Comparison of ENCODE assay signal across 8 cellular contexts in genomic region chr6:142146828-142147662, GRCh38. TPM values are rescaled to one million over a fixed set of nuclear protein-coding genes. Genes with fewer than 3 reads are reported as not detected.
DNase-seq lines count a peak whose midpoint lies in the region; ATAC-seq and TF ChIP-seq lines count a peak whose summit lies in the region.

NMBR (minus strand) TSS chr6:142147122; CDS start chr6:142088658, 58,464 bp downstream.
VTA1 (plus strand) TSS chr6:142147263; CDS start chr6:142147288, 25 bp downstream.

- peak within 1 kb of the TSS; percentile 96 for H3K4me2 ChIP-seq in osteoblast (ENCODE audit: insufficient read depth, low read length)

- peak within 1 kb of the TSS; percentile 88 for H3K9ac ChIP-seq in SK-N-MC (ENCODE audit: insufficient read length)

- H3K9me3 ChIP-seq in SK-N-MC (ENCODE audit: low read depth, low read length) (no peaks in the 10 kb centered on the region), osteoblast (ENCODE audit: low read depth, low read length) (no peaks in the 10 kb centered on the region), thyroid gland (no peaks in the 10 kb centered on the region)

- peak; percentile 87 for TF ChIP-seq POLR2A in NB4 (IDR thresholded peaks at IDR 0.05; ENCODE audit: extremely low read depth, insufficient read length)
- peak in 1 of 2 donors; percentile 65 for TF ChIP-seq POLR2A in thyroid gland (IDR thresholded peaks at IDR 0.05)

- H3K36me3 ChIP-seq in SK-N-MC (ENCODE audit: insufficient read depth, low read length), result peaks cover 30% of the 10 kb centered on the region
- no peaks in the 10 kb centered on the region for H3K36me3 ChIP-seq in osteoblast (ENCODE audit: insufficient read depth, low read length)
- H3K36me3 ChIP-seq in thyroid gland, result no peaks in the 10 kb centered on the region

- H3K27me3 ChIP-seq in osteoblast (ENCODE audit: insufficient read depth, low read length), result no peaks in the 10 kb centered on the region
- H3K27me3 ChIP-seq in thyroid gland, result no peaks in the 10 kb centered on the region

- DNase-seq in GM10266 (ENCODE audit: extremely low spot score), result peak; percentile 84
- DNase-seq in NB4 (ENCODE audit: low read depth), result peak; percentile 99
- DNase-seq in SK-N-MC (ENCODE audit: low read depth, low spot score), result peak; percentile 97
- DNase-seq in activated naive CD4-positive, alpha-beta T cell treated with anti-CD3 and anti-CD28 coated beads, Interleukin-2, amount 50 U/mL, for 72 hours (ENCODE audit: low spot score in 2 of 2), result peak; percentile 88 to 97
- peak; percentile 99 for DNase-seq in glomerular visceral epithelial cell (ENCODE audit: extremely low spot score)
- peak; percentile 84 for DNase-seq in osteoblast (ENCODE audit: insufficient read length, low spot score, missing footprints)
- DNase-seq in thyroid gland, result peak; percentile 97 to 98

- ATAC-seq in HG02571 (IDR thresholded peaks at IDR 0.05; ENCODE audit: unreplicated experiment), result peak; percentile 100
- ATAC-seq in activated naive CD4-positive, alpha-beta T cell treated with anti-CD3 and anti-CD28 coated beads, Interleukin-2, amount 50 U/mL, for 72 hours, result peak; percentile 99

- H3K27ac Mint-ChIP-seq in activated naive CD4-positive, alpha-beta T cell treated with anti-CD3 and anti-CD28 coated beads, Interleukin-2, amount 50 U/mL, for 72 hours, result peak within 1 kb of the TSS; percentile 82 to 89

- peaks cover 6% of the 10 kb centered on the region for H4K20me1 ChIP-seq in osteoblast (ENCODE audit: insufficient read depth, low read length)

- TF ChIP-seq CTCF in GM10266 (IDR thresholded peaks at IDR 0.05; ENCODE audit: control insufficient read depth, insufficient read depth, low read depth, missing control alignments) (peak; percentile 83), NB4 (IDR thresholded peaks at IDR 0.05; ENCODE audit: low read depth, low read length) (peak; percentile 86), osteoblast (IDR thresholded peaks at IDR 0.05; ENCODE audit: extremely low read depth, low read depth, low read length) (peak; percentile 97), thyroid gland (IDR thresholded peaks at IDR 0.05) (peak; percentile 49 to 97 (median 87))

- peaks cover 22% of the 10 kb centered on the region for H3K4me1 ChIP-seq in osteoblast (ENCODE audit: insufficient read depth, low read length)
- H3K4me1 ChIP-seq in thyroid gland, result peaks cover 10 to 12% of the 10 kb centered on the region in 2 donors

- peaks cover 49% of the 10 kb centered on the region for H3K79me2 ChIP-seq in osteoblast (ENCODE audit: insufficient read depth, low read length)

- H2AFZ ChIP-seq in osteoblast (ENCODE audit: low read length), result peak within 1 kb of the TSS; percentile 96

- WGBS in thyroid gland, 2 donors, result 0 to 1% methylated on average over 31 to 38 of the region's 38 CpGs

- peaks cover 22 to 26% of the 10 kb centered on the region in 2 donors for H3K36me3 Mint-ChIP-seq in activated naive CD4-positive, alpha-beta T cell treated with anti-CD3 and anti-CD28 coated beads, Interleukin-2, amount 50 U/mL, for 72 hours

- H3K27ac ChIP-seq in SK-N-MC (peak within 1 kb of the TSS; percentile 45; the same call in 1 of the 2 replicates), osteoblast (ENCODE audit: low read depth, low read length) (peak within 1 kb of the TSS; percentile 66), thyroid gland (peak within 1 kb of the TSS; percentile 26 to 64 (median 53))

- H3K9me3 Mint-ChIP-seq in activated naive CD4-positive, alpha-beta T cell treated with anti-CD3 and anti-CD28 coated beads, Interleukin-2, amount 50 U/mL, for 72 hours, result no peaks in the 10 kb centered on the region

- intact Hi-C loops in thyroid gland (cut with DNase I), result no loop called here

- peak within 1 kb of the TSS; percentile 98 for H3K4me3 ChIP-seq in NB4 (ENCODE audit: low read depth, low read length)
- peak within 1 kb of the TSS; percentile 88 for H3K4me3 ChIP-seq in SK-N-MC
- H3K4me3 ChIP-seq in osteoblast (ENCODE audit: insufficient read depth, low read length), result peak within 1 kb of the TSS; percentile 87
- H3K4me3 ChIP-seq in thyroid gland (replicated peaks in 1 of 3), result peak within 1 kb of the TSS; percentile 57 to 82 (median 79)

RNA-seq across cellular contexts. Expression of gene NMBR, which starts in this region (rescaled TPM):
- total RNA-seq in activated naive CD4-positive, alpha-beta T cell treated with anti-CD3 and anti-CD28 coated beads, Interleukin-2, amount 50 U/mL, for 72 hours, result not detected
- total RNA-seq in osteoblast (not detected in 2 replicates), thyroid gland (under 1 TPM in 1 of 4 donors, not detected in 3; 0.33 TPM)

RNA-seq across cellular contexts. Expression of gene VTA1, which starts in this region (rescaled TPM):
- 10 to 100 TPM; 42.6 to 59.4 TPM for total RNA-seq in activated naive CD4-positive, alpha-beta T cell treated with anti-CD3 and anti-CD28 coated beads, Interleukin-2, amount 50 U/mL, for 72 hours
- total RNA-seq in osteoblast, result 61.5 and 65.1 TPM in 2 replicates
- total RNA-seq in thyroid gland, result 10 to 100 TPM; 33.6 to 54.5 (median 47.0) TPM

Comparison
In these comparisons a context has a peak if more than half of its experiments do, and no peak if none do; other contexts are left out.
1. Peak in every context shown above with its lines: DNase-seq, ATAC-seq, H3K4me3 ChIP-seq and H3K27ac ChIP-seq.